Comparison of ENCODE assay signal across 14 cellular contexts in genomic region chr17:62614142-62614541, GRCh38. TPM values are rescaled to one million over a fixed set of nuclear protein-coding genes. Genes with fewer than 3 reads are reported as not detected.
DNase-seq lines count a peak whose midpoint lies in the region; ATAC-seq and TF ChIP-seq lines count a peak whose summit lies in the region.
"Had no signal": no experiment of that assay in that cellular context is flagged by ENCODE, and none has a peak within 500 bp of the region (broad histone marks: within the 10 kb centered on the region; RNA-seq: fewer than 3 reads in every experiment).

No MANE protein-coding gene starts in this region.

- H3K36me3 ChIP-seq in WERI-Rb-1 = peaks cover 48% of the 10 kb centered on the region

- no peaks in the 10 kb centered on the region for H3K9me3 ChIP-seq in right cardiac atrium (ENCODE audit: control insufficient read depth, low read length)
- no peaks in the 10 kb centered on the region for H3K9me3 ChIP-seq in WERI-Rb-1 (ENCODE audit: severe bottlenecking)

- H3K4me3 ChIP-seq in right cardiac atrium (ENCODE audit: low read length) (no peak overlapping the region), WERI-Rb-1 (ENCODE audit: low read depth, low read length) (no peak overlapping the region)
- H3K4me3 ChIP-seq: K562 had no signal

- H3K4me3 Mint-ChIP-seq in glutamatergic neuron (ENCODE audit: unreplicated experiment) (peak overlapping the region; percentile 71), type B pancreatic cell (peak overlapping the region; percentile 55)
- H3K4me3 Mint-ChIP-seq in stimulated activated naive B cell treated with anti-CD40 and anti-IgM and Interleukin-4, amounts not matched to agents 10 μg/mL and 1 μg/mL and 100 μg/mL, for 72 hours = no peak overlapping the region
- H3K4me3 Mint-ChIP-seq: stimulated activated naive CD8-positive, alpha-beta T cell treated with anti-CD3 and anti-CD28 coated beads, Interleukin-15, amount 100 ng/mL, for 72 hours had no signal

- 42% methylated on average over 6 of the region's 6 CpGs for WGBS in right cardiac atrium

- H3K9me3 Mint-ChIP-seq in glutamatergic neuron (ENCODE audit: unreplicated experiment) = peaks cover 15% of the 10 kb centered on the region
- H3K9me3 Mint-ChIP-seq in type B pancreatic cell = no peaks in the 10 kb centered on the region
- H3K9me3 Mint-ChIP-seq in stimulated activated naive B cell treated with anti-CD40 and anti-IgM and Interleukin-4, amounts not matched to agents 10 μg/mL and 1 μg/mL and 100 μg/mL, for 72 hours = no peaks in the 10 kb centered on the region
- H3K9me3 Mint-ChIP-seq: stimulated activated naive CD8-positive, alpha-beta T cell treated with anti-CD3 and anti-CD28 coated beads, Interleukin-15, amount 100 ng/mL, for 72 hours had no signal

- ATAC-seq in Right ventricle myocardium superior (ENCODE audit: poor library complexity) (peak; percentile 26), right cardiac atrium (no peak), HG02852 (IDR thresholded peaks at IDR 0.05; ENCODE audit: unreplicated experiment) (no peak)
- ATAC-seq in stimulated activated naive B cell treated with anti-CD40 and anti-IgM and Interleukin-4, amounts not matched to agents 10 μg/mL and 1 μg/mL and 100 μg/mL, for 72 hours (replicated peaks) = no peak
- ATAC-seq: K562; stimulated activated naive CD8-positive, alpha-beta T cell treated with anti-CD3 and anti-CD28 coated beads, Interleukin-15, amount 100 ng/mL, for 72 hours had no signal

- no peak for DNase-seq in Right ventricle myocardium superior
- DNase-seq in right cardiac atrium = no peak
- DNase-seq in WERI-Rb-1 = peak; percentile 56
- no peak for DNase-seq in glutamatergic neuron
- DNase-seq in type B pancreatic cell (ENCODE audit: extremely low spot score, unreplicated experiment) = no peak
- no peak for DNase-seq in stimulated activated naive B cell treated with anti-CD40 and anti-IgM and Interleukin-4, amounts not matched to agents 10 μg/mL and 1 μg/mL and 100 μg/mL, for 72 hours
- no peak for DNase-seq in NCI-H345 (lab: John Stamatoyannopoulos, UW)
- DNase-seq: erythroblast; kidney; NCI-H2081; stimulated activated CD4-positive, alpha-beta T cell treated with anti-CD3 and anti-CD28 coated beads, Interleukin-2, amount 100 ng/mL, for 24 hours; stimulated activated naive CD8-positive, alpha-beta T cell treated with anti-CD3 and anti-CD28 coated beads, Interleukin-15, amount 100 ng/mL, for 72 hours had no signal

- no peaks in the 10 kb centered on the region for H3K36me3 Mint-ChIP-seq in glutamatergic neuron (ENCODE audit: unreplicated experiment)
- peaks cover 23% of the 10 kb centered on the region for H3K36me3 Mint-ChIP-seq in type B pancreatic cell
- H3K36me3 Mint-ChIP-seq in stimulated activated naive B cell treated with anti-CD40 and anti-IgM and Interleukin-4, amounts not matched to agents 10 μg/mL and 1 μg/mL and 100 μg/mL, for 72 hours = peaks cover 34 to 48% of the 10 kb centered on the region in 2 donors

- TF ChIP-seq CTCF in WERI-Rb-1 (IDR thresholded peaks at IDR 0.05; ENCODE audit: low read depth, low read length) = no peak
- TF ChIP-seq CTCF in glutamatergic neuron (IDR thresholded peaks at IDR 0.05; ENCODE audit: partially characterized antibody, unreplicated experiment) = no peak
- no peak for TF ChIP-seq CTCF in type B pancreatic cell (conservative IDR thresholded peaks at IDR 0.05)

- intact Hi-C loops in Right ventricle myocardium superior (cut with DNase I) = no loop called here
- intact Hi-C loops in right cardiac atrium (cut with DNase I) = no loop called here

- H3K27ac Mint-ChIP-seq in glutamatergic neuron (ENCODE audit: unreplicated experiment) = peak overlapping the region; percentile 81
- H3K27ac Mint-ChIP-seq in type B pancreatic cell = peak overlapping the region; percentile 45
- H3K27ac Mint-ChIP-seq in stimulated activated naive B cell treated with anti-CD40 and anti-IgM and Interleukin-4, amounts not matched to agents 10 μg/mL and 1 μg/mL and 100 μg/mL, for 72 hours = no peak overlapping the region

- H3K4me1 Mint-ChIP-seq in glutamatergic neuron (ENCODE audit: low read depth, unreplicated experiment) (peaks cover 43% of the 10 kb centered on the region), type B pancreatic cell (ENCODE audit: unreplicated experiment) (peaks cover 32% of the 10 kb centered on the region)
- peaks cover 0 to 5% of the 10 kb centered on the region in 2 donors for H3K4me1 Mint-ChIP-seq in stimulated activated naive B cell treated with anti-CD40 and anti-IgM and Interleukin-4, amounts not matched to agents 10 μg/mL and 1 μg/mL and 100 μg/mL, for 72 hours

- peaks cover 3% of the 10 kb centered on the region for H3K4me1 ChIP-seq in right cardiac atrium (ENCODE audit: control insufficient read depth, insufficient read depth, low read length)

- H3K27me3 Mint-ChIP-seq in glutamatergic neuron (ENCODE audit: unreplicated experiment) = peaks cover 6% of the 10 kb centered on the region
- no peaks in the 10 kb centered on the region for H3K27me3 Mint-ChIP-seq in type B pancreatic cell
- no peaks in the 10 kb centered on the region for H3K27me3 Mint-ChIP-seq in stimulated activated naive B cell treated with anti-CD40 and anti-IgM and Interleukin-4, amounts not matched to agents 10 μg/mL and 1 μg/mL and 100 μg/mL, for 72 hours
- H3K27me3 Mint-ChIP-seq: stimulated activated naive CD8-positive, alpha-beta T cell treated with anti-CD3 and anti-CD28 coated beads, Interleukin-15, amount 100 ng/mL, for 72 hours had no signal

- H3K27ac ChIP-seq in right cardiac atrium (ENCODE audit: low read length) = no peak overlapping the region
- no peak overlapping the region for H3K27ac ChIP-seq in WERI-Rb-1

- H3K27me3 ChIP-seq in right cardiac atrium (ENCODE audit: control insufficient read depth, insufficient read depth) = no peaks in the 10 kb centered on the region
- H3K27me3 ChIP-seq in WERI-Rb-1 (ENCODE audit: insufficient read depth, low read depth, severe bottlenecking) = no peaks in the 10 kb centered on the region

RNA-seq across cellular contexts. Expression of gene MRC2, which starts 13.3 kb away (rescaled TPM):
- total RNA-seq in Right ventricle myocardium superior = 23.0 TPM
- total RNA-seq in right cardiac atrium = 10 to 100 TPM; 33.7 to 91.9 (median 56.4) TPM
- polyA plus RNA-seq in right cardiac atrium = 36.7 TPM
- 24.0 TPM for total RNA-seq in glutamatergic neuron (ENCODE audit: unreplicated experiment)
- 1.9 and 52.7 TPM in 2 replicates for total RNA-seq in type B pancreatic cell (ENCODE audit: low replicate concordance)

Comparison
In these comparisons a context has a peak if more than half of its experiments do, and no peak if none do; other contexts are left out.
1. H3K4me3 Mint-ChIP-seq: peak in glutamatergic neuron (single experiment) and type B pancreatic cell (single experiment); none in stimulated activated naive B cell treated with anti-CD40 and anti-IgM and Interleukin-4, amounts not matched to agents 10 μg/mL and 1 μg/mL and 100 μg/mL, for 72 hours (0 of 2).